19 cellular contexts compared by ENCODE assay signal in genomic region chr17:30827082-30827481, GRCh38. TPM values are rescaled to one million over a fixed set of nuclear protein-coding genes. Genes with fewer than 3 reads are reported as not detected.
A peak's percentile ranks its signal among the peaks of the same experiment; 100 is the strongest.
DNase-seq lines count a peak whose midpoint lies in the region; ATAC-seq and TF ChIP-seq lines count a peak whose summit lies in the region.
"Had no signal": no experiment of that assay in that cellular context is flagged by ENCODE, and none has a peak within 500 bp of the region (broad histone marks: within the 10 kb centered on the region; RNA-seq: fewer than 3 reads in every experiment).

No MANE protein-coding gene starts in this region.

- H3K9ac ChIP-seq in HCT116 (ENCODE audit: low read length) = no peak overlapping the region

- no peaks in the 10 kb centered on the region for H3K9me3 Mint-ChIP-seq in activated naive CD4-positive, alpha-beta T cell treated with anti-CD3 and anti-CD28 coated beads, Interleukin-2, amount 50 U/mL, for 24 hours
- H3K9me3 Mint-ChIP-seq in activated B cell treated with CpG ODN at 0.5 μM for 24 hours = no peaks in the 10 kb centered on the region
- H3K9me3 Mint-ChIP-seq in stimulated activated effector memory CD8-positive, alpha-beta T cell treated with anti-CD3 and anti-CD28 coated beads, Interleukin-12 subunit alpha, Interleukin-12 subunit beta, amount 100 ng/mL, for 72 hours = no peaks in the 10 kb centered on the region
- H3K9me3 Mint-ChIP-seq in activated CD4-positive, alpha-beta memory T cell treated with anti-CD3 and anti-CD28 coated beads for 36 hours = no peaks in the 10 kb centered on the region
- H3K9me3 Mint-ChIP-seq: CD4-positive, CD25-positive, alpha-beta regulatory T cell had no signal

- H3K27me3 ChIP-seq in HCT116 (ENCODE audit: insufficient read depth, low read length) = no peaks in the 10 kb centered on the region
- H3K27me3 ChIP-seq: BE2C had no signal

- no peak for TF ChIP-seq RAD21 in HCT116 (IDR thresholded peaks at IDR 0.05; ENCODE audit: low read depth)

- no peak overlapping the region for H2AFZ ChIP-seq in HCT116 (ENCODE audit: low read depth, low read length, poor library complexity, severe bottlenecking)

- BruUV-seq in HCT116 (replicated peaks; lab: Mats Ljungman, UMichigan) = no TSS peak

- ATAC-seq in HCT116 (no peak), activated B cell treated with CpG ODN at 0.5 μM for 24 hours (ENCODE audit: low read depth) (no peak), GM19463 (IDR thresholded peaks at IDR 0.05; ENCODE audit: unreplicated experiment) (no peak)
- ATAC-seq in stimulated activated effector memory CD8-positive, alpha-beta T cell treated with anti-CD3 and anti-CD28 coated beads, Interleukin-12 subunit alpha, Interleukin-12 subunit beta, amount 100 ng/mL, for 72 hours = no peak
- ATAC-seq: GM12878 had no signal

- no peaks in the 10 kb centered on the region for H3K36me3 ChIP-seq in HCT116 (ENCODE audit: control insufficient read depth in 1 of 2, insufficient read depth in 2 of 2, low read length in 2 of 2)
- H3K36me3 ChIP-seq: BE2C had no signal

- no peak for TF ChIP-seq POLR2A in HCT116 (IDR thresholded peaks at IDR 0.05; ENCODE audit: borderline replicate concordance, extremely low read depth, insufficient read depth, insufficient read length)

- H3K4me1 ChIP-seq in HCT116 (ENCODE audit: control insufficient read depth in 1 of 2, insufficient read depth in 2 of 2, low read length in 2 of 2) = peaks cover 17 to 41% of the 10 kb centered on the region in 2 experiments
- H3K4me1 ChIP-seq: BE2C had no signal

- H3K36me3 Mint-ChIP-seq in activated naive CD4-positive, alpha-beta T cell treated with anti-CD3 and anti-CD28 coated beads, Interleukin-2, amount 50 U/mL, for 24 hours = no peaks in the 10 kb centered on the region
- peaks cover 13% of the 10 kb centered on the region for H3K36me3 Mint-ChIP-seq in activated B cell treated with CpG ODN at 0.5 μM for 24 hours (ENCODE audit: low read depth)
- peaks cover 11% of the 10 kb centered on the region for H3K36me3 Mint-ChIP-seq in stimulated activated effector memory CD8-positive, alpha-beta T cell treated with anti-CD3 and anti-CD28 coated beads, Interleukin-12 subunit alpha, Interleukin-12 subunit beta, amount 100 ng/mL, for 72 hours
- peaks cover 9% of the 10 kb centered on the region for H3K36me3 Mint-ChIP-seq in activated CD4-positive, alpha-beta memory T cell treated with anti-CD3 and anti-CD28 coated beads for 36 hours
- H3K36me3 Mint-ChIP-seq: CD4-positive, CD25-positive, alpha-beta regulatory T cell had no signal

- intact Hi-C loops in HCT116 (cut with micrococcal nuclease) (loop anchor here (2.0 kb wide), 1 partner anchor 486 kb away; no protein-coding TSS in a partner anchor), activated B cell treated with CpG ODN at 0.5 μM for 24 hours (cut with micrococcal nuclease) (no loop called here)
- intact Hi-C loops in activated CD4-positive, alpha-beta memory T cell treated with anti-CD3 and anti-CD28 coated beads for 36 hours (cut with micrococcal nuclease) = no loop called here

- H3K4me3 ChIP-seq in HCT116 (replicated peaks in 1 of 2; ENCODE audit: low read depth in 1 of 2, low read length in 2 of 2) = no peak overlapping the region
- H3K4me3 ChIP-seq: GM12878, HAP-1 had no signal

- POLR2A ChIA-PET in HCT116 (lab: Charles Lee) = interaction anchor here (0.7 kb wide), 1 partner anchor 80 kb away, joined by 6 read pairs; no protein-coding TSS in a partner anchor
- POLR2A ChIA-PET in activated B cell treated with CpG ODN at 0.5 μM for 24 hours (lab: Charles Lee) = interaction anchor here (0.6 to 8.2 kb wide), 3 partner anchors 17 to 407 kb away, joined by 3 to 152 read pairs (median 4); no protein-coding TSS in a partner anchor
- POLR2A ChIA-PET in activated CD4-positive, alpha-beta memory T cell treated with anti-CD3 and anti-CD28 coated beads for 36 hours (lab: Charles Lee) = no interaction called here

- no peak overlapping the region for H3K4me3 Mint-ChIP-seq in activated naive CD4-positive, alpha-beta T cell treated with anti-CD3 and anti-CD28 coated beads, Interleukin-2, amount 50 U/mL, for 24 hours
- no peak overlapping the region for H3K4me3 Mint-ChIP-seq in activated B cell treated with CpG ODN at 0.5 μM for 24 hours
- no peak overlapping the region for H3K4me3 Mint-ChIP-seq in stimulated activated effector memory CD8-positive, alpha-beta T cell treated with anti-CD3 and anti-CD28 coated beads, Interleukin-12 subunit alpha, Interleukin-12 subunit beta, amount 100 ng/mL, for 72 hours
- no peak overlapping the region for H3K4me3 Mint-ChIP-seq in activated CD4-positive, alpha-beta memory T cell treated with anti-CD3 and anti-CD28 coated beads for 36 hours

- H3K27me3 Mint-ChIP-seq in activated naive CD4-positive, alpha-beta T cell treated with anti-CD3 and anti-CD28 coated beads, Interleukin-2, amount 50 U/mL, for 24 hours = no peaks in the 10 kb centered on the region
- H3K27me3 Mint-ChIP-seq in activated B cell treated with CpG ODN at 0.5 μM for 24 hours = no peaks in the 10 kb centered on the region
- H3K27me3 Mint-ChIP-seq in activated CD4-positive, alpha-beta memory T cell treated with anti-CD3 and anti-CD28 coated beads for 36 hours = no peaks in the 10 kb centered on the region
- H3K27me3 Mint-ChIP-seq: CD4-positive, CD25-positive, alpha-beta regulatory T cell had no signal

- TF ChIP-seq CTCF in HCT116 (IDR thresholded peaks at IDR 0.05 in 2 of 3, conservative IDR thresholded peaks at IDR 0.05 in 1 of 3; ENCODE audit: borderline replicate concordance in 1 of 3, insufficient read depth in 1 of 3, low read depth in 2 of 3, low read length in 2 of 3) = no peak
- TF ChIP-seq CTCF in activated B cell treated with CpG ODN at 0.5 μM for 24 hours (IDR thresholded peaks at IDR 0.05) = no peak

- RAD21 ChIA-PET in HCT116 (lab: Charles Lee; ENCODE audit: low non-redundant PET in 1 of 2, low total read pairs in 2 of 2, uncharacterized antibody in 2 of 2, unreplicated experiment in 2 of 2) = no interaction called here

- peak overlapping the region; percentile 68 for H3K27ac Mint-ChIP-seq in activated naive CD4-positive, alpha-beta T cell treated with anti-CD3 and anti-CD28 coated beads, Interleukin-2, amount 50 U/mL, for 24 hours
- peak overlapping the region; percentile 16 for H3K27ac Mint-ChIP-seq in activated B cell treated with CpG ODN at 0.5 μM for 24 hours
- peak overlapping the region; percentile 22 for H3K27ac Mint-ChIP-seq in stimulated activated effector memory CD8-positive, alpha-beta T cell treated with anti-CD3 and anti-CD28 coated beads, Interleukin-12 subunit alpha, Interleukin-12 subunit beta, amount 100 ng/mL, for 72 hours
- no peak overlapping the region for H3K27ac Mint-ChIP-seq in activated CD4-positive, alpha-beta memory T cell treated with anti-CD3 and anti-CD28 coated beads for 36 hours

- no peaks in the 10 kb centered on the region for H3K9me2 ChIP-seq in HCT116 (ENCODE audit: insufficient read depth)

- CTCF ChIA-PET in HCT116 (lab: Charles Lee) = no interaction called here
- CTCF ChIA-PET in activated B cell treated with CpG ODN at 0.5 μM for 24 hours (lab: Charles Lee) = interaction anchor here (1.7 to 4.2 kb wide), 2 partner anchors 17 to 389 kb away, joined by 3 to 32 read pairs; no protein-coding TSS in a partner anchor
- CTCF ChIA-PET in activated CD4-positive, alpha-beta memory T cell treated with anti-CD3 and anti-CD28 coated beads for 36 hours (lab: Charles Lee) = interaction anchor here (0.9 to 8.7 kb wide), 5 partner anchors 19 to 350 kb away, joined by 3 to 104 read pairs (median 5); partner anchors contain the start of gene GOSR1

- H4K20me1 ChIP-seq in HCT116 (ENCODE audit: insufficient read depth) = 0 out of 2 replicates have a peak, but pooled peaks cover 3% of the 10 kb centered on the region

- peak overlapping the region; percentile 78 for H3K4me2 ChIP-seq in HCT116 (ENCODE audit: low read length)

- H3K27ac ChIP-seq in HCT116 (ENCODE audit: low read depth, low read length) = no peak overlapping the region
- H3K27ac ChIP-seq: HL-60 had no signal

- H3K4me1 Mint-ChIP-seq in activated naive CD4-positive, alpha-beta T cell treated with anti-CD3 and anti-CD28 coated beads, Interleukin-2, amount 50 U/mL, for 24 hours = peaks cover 31% of the 10 kb centered on the region
- H3K4me1 Mint-ChIP-seq in activated B cell treated with CpG ODN at 0.5 μM for 24 hours = peaks cover 34% of the 10 kb centered on the region
- H3K4me1 Mint-ChIP-seq in stimulated activated effector memory CD8-positive, alpha-beta T cell treated with anti-CD3 and anti-CD28 coated beads, Interleukin-12 subunit alpha, Interleukin-12 subunit beta, amount 100 ng/mL, for 72 hours = peaks cover 29% of the 10 kb centered on the region
- H3K4me1 Mint-ChIP-seq in activated CD4-positive, alpha-beta memory T cell treated with anti-CD3 and anti-CD28 coated beads for 36 hours (ENCODE audit: low read depth) = peaks cover 24% of the 10 kb centered on the region

- no peak for DNase-seq in activated naive CD4-positive, alpha-beta T cell (lab: John Stamatoyannopoulos, UW)
- DNase-seq in HCT116 (ENCODE audit: low read depth, low spot score) = no peak
- no peak for DNase-seq in activated B cell treated with CpG ODN at 0.5 μM for 24 hours
- DNase-seq in stimulated activated effector memory CD8-positive, alpha-beta T cell treated with anti-CD3 and anti-CD28 coated beads, Interleukin-12 subunit alpha, Interleukin-12 subunit beta, amount 100 ng/mL, for 72 hours (ENCODE audit: low spot score in 2 of 2) = no peak
- no peak for DNase-seq in activated CD4-positive, alpha-beta memory T cell treated with anti-CD3 and anti-CD28 coated beads for 36 hours
- DNase-seq: ACHN; BE2C; C1 segment of cervical spinal cord; Caco-2; CD4-positive, CD25-positive, alpha-beta regulatory T cell; DMS79 treated with DMSO at 0.1 percent for 48 hours; GF-D8; IMR-90; KBM-7 had no signal

- no peaks in the 10 kb centered on the region for H3K9me3 ChIP-seq in HCT116 (ENCODE audit: control insufficient read depth in 1 of 2, insufficient read depth in 1 of 2, low read depth in 1 of 2, low read length in 2 of 2)
- H3K9me3 ChIP-seq: BE2C, Caco-2, HAP-1 had no signal

- peaks cover 26% of the 10 kb centered on the region for H3K79me2 ChIP-seq in HCT116 (ENCODE audit: insufficient read depth, low read length)

TF ChIP-seq in HCT116, 20 proteins besides CTCF, POLR2A, EP300 and RAD21 (continues in another document):
- TF ChIP-seq ELF1 (IDR thresholded peaks at IDR 0.05; ENCODE audit: borderline replicate concordance, low read depth) (no peak), JUND (IDR thresholded peaks at IDR 0.05) (no peak), ZFX (IDR thresholded peaks at IDR 0.05) (no peak)

RNA-seq across cellular contexts. Expression of gene CRLF3, which starts 2.6 kb away (rescaled TPM):
- total RNA-seq in HCT116 (2021; ENCODE audit: unreplicated experiment) (32.4 TPM), activated B cell treated with CpG ODN at 0.5 μM for 24 hours (53.5 and 54.9 TPM in 2 replicates)
- polyA plus RNA-seq in HCT116 (2012) = 14.4 and 18.7 TPM in 2 replicates
- total RNA-seq in activated CD4-positive, alpha-beta memory T cell treated with anti-CD3 and anti-CD28 coated beads for 36 hours = 10 to 100 TPM; 48.1 to 48.5 TPM

RNA-seq across cellular contexts. Expression of gene ATAD5, which starts 4.7 kb away (rescaled TPM):
- total RNA-seq in HCT116 (2021; ENCODE audit: unreplicated experiment) (9.5 TPM), activated B cell treated with CpG ODN at 0.5 μM for 24 hours (6.6 and 8.7 TPM in 2 replicates)
- polyA plus RNA-seq in HCT116 (2012) = 1.0 and 1.4 TPM in 2 replicates
- 10 to 100 TPM; 30.0 to 32.9 TPM for total RNA-seq in activated CD4-positive, alpha-beta memory T cell treated with anti-CD3 and anti-CD28 coated beads for 36 hours
